In genomic region chr16:85026696-85027095, GRCh38 we compare ENCODE assay signal across 8 cellular contexts. TPM values are rescaled to one million over a fixed set of nuclear protein-coding genes. Genes with fewer than 3 reads are reported as not detected.
DNase-seq lines count a peak whose midpoint lies in the region; ATAC-seq and TF ChIP-seq lines count a peak whose summit lies in the region.

No MANE protein-coding gene starts in this region.

- TF ChIP-seq POLR2A in IMR-90 (IDR thresholded peaks at IDR 0.05; ENCODE audit: low read depth, low read length) = no peak

- H3K14ac ChIP-seq in IMR-90 (replicated peaks; ENCODE audit: low read depth, low read length) = peak overlapping the region; percentile 50; the same call in 1 of the 2 replicates

- dilution Hi-C loops in IMR-90 (cut with HindIII; ENCODE audit: low sequenced_read_pairs, unreplicated experiment) = no loop called here

- H2AK5ac ChIP-seq in IMR-90 (ENCODE audit: low read depth, low read length) = no peak overlapping the region

- H3K4me3 Mint-ChIP-seq in chondrocyte (ENCODE audit: unreplicated experiment) = peak overlapping the region; percentile 83
- H3K4me3 Mint-ChIP-seq in naive thymus-derived CD8-positive, alpha-beta T cell = peak overlapping the region; percentile 57 to 97 (median 90)

- no peaks in the 10 kb centered on the region for H3K27me3 ChIP-seq in IMR-90 (ENCODE audit: control insufficient read depth, insufficient read depth, low read length)

- H4K8ac ChIP-seq in IMR-90 (ENCODE audit: low read depth in 2 of 2, low read length in 2 of 2) = peak overlapping the region; percentile 76 to 88; a peak in 3 of 4 replicates

- peaks cover 2% of the 10 kb centered on the region for H3K36me3 Mint-ChIP-seq in chondrocyte (ENCODE audit: low read depth)
- peaks cover 0 to 4% (median under 1%) of the 10 kb centered on the region in 3 donors for H3K36me3 Mint-ChIP-seq in naive thymus-derived CD8-positive, alpha-beta T cell

- H3K18ac ChIP-seq in IMR-90 (ENCODE audit: low read depth, low read length) = peak overlapping the region; percentile 54; the same call in 1 of the 2 replicates

- H2AK9ac ChIP-seq in IMR-90 (replicated peaks; ENCODE audit: low read depth, low read length, poor library complexity) = no peak overlapping the region

- peak overlapping the region; percentile 68 for H2BK5ac ChIP-seq in IMR-90 (ENCODE audit: low read depth, low read length, poor library complexity, severe bottlenecking)

- H3K56ac ChIP-seq in IMR-90 (ENCODE audit: extremely low read depth, insufficient read depth, low read length) = 0 out of 2 replicates have a peak overlapping the region, but pooled peaks have one; percentile 20

- no peak overlapping the region for H3K27ac Mint-ChIP-seq in chondrocyte (ENCODE audit: unreplicated experiment)
- peak overlapping the region in 9 of 10 donors; percentile 53 to 97 (median 87) for H3K27ac Mint-ChIP-seq in naive thymus-derived CD8-positive, alpha-beta T cell

- no TSS peak for BruUV-seq in IMR-90 (replicated peaks; lab: Mats Ljungman, UMichigan)

- intact Hi-C loops in IMR-90 (cut with micrococcal nuclease) = no loop called here

- no peak for TF ChIP-seq RAD21 in IMR-90 (IDR thresholded peaks at IDR 0.05; ENCODE audit: low read length)

- TF ChIP-seq CTCF in AG04449 (IDR thresholded peaks at IDR 0.05; ENCODE audit: insufficient read depth, low read length, missing control alignments) = no peak
- TF ChIP-seq CTCF in IMR-90 (conservative IDR thresholded peaks at IDR 0.05; ENCODE audit: low read depth, low read length) = no peak
- no peak for TF ChIP-seq CTCF in chondrocyte (IDR thresholded peaks at IDR 0.05)

- peaks cover 15% of the 10 kb centered on the region; the same call in 1 of the 2 replicates for H4K20me1 ChIP-seq in IMR-90 (ENCODE audit: insufficient read depth, low read length)

- no peaks in the 10 kb centered on the region for H3K9me3 ChIP-seq in IMR-90 (ENCODE audit: control insufficient read depth, insufficient read depth, low read length)

- H3K36me3 ChIP-seq in IMR-90 (ENCODE audit: control insufficient read depth, insufficient read depth, low read length) = peaks cover 2% of the 10 kb centered on the region; the same call in 1 of the 2 replicates

- peak overlapping the region; percentile 81 for H3K4me3 ChIP-seq in AG04449 (ENCODE audit: low read depth, low read length)
- H3K4me3 ChIP-seq in IMR-90 (ENCODE audit: insufficient read depth, low read depth, low read length) = peak overlapping the region; percentile 72

- H3K4ac ChIP-seq in IMR-90 (ENCODE audit: low read depth, low read length) = peak overlapping the region; percentile 7; the same call in 1 of the 2 replicates

- peaks cover 12 to 46% of the 10 kb centered on the region in 2 experiments for H3K79me1 ChIP-seq in IMR-90 (ENCODE audit: low read depth in 1 of 2, low read length in 2 of 2)

- POLR2A ChIA-PET in AG04449 (lab: Yijun Ruan, JAX) = interaction anchor here (1.3 to 2.4 kb wide), 3 partner anchors 15 to 46 kb away, joined by 4 to 15 read pairs (median 5); partner anchors contain the start of gene ZDHHC7
- POLR2A ChIA-PET in IMR-90 (lab: Charles Lee; ENCODE audit: unreplicated experiment) = interaction anchor here (0.6 to 0.9 kb wide), 3 partner anchors 9 to 27 kb away, joined by 3 to 6 read pairs (median 3); no protein-coding TSS in a partner anchor
- POLR2A ChIA-PET in naive thymus-derived CD8-positive, alpha-beta T cell (lab: Charles Lee) = interaction anchor here (1.3 to 3.6 kb wide), 13 partner anchors 10 to 76 kb away, joined by 3 to 42 read pairs (median 5); partner anchors contain the start of gene ZDHHC7
- POLR2A ChIA-PET in HEK293T (lab: Yijun Ruan, JAX) = interaction anchor here (0.9 to 7.2 kb wide), 3 partner anchors 15 to 30 kb away, joined by 3 to 46 read pairs (median 10); partner anchors contain the start of gene ZDHHC7

- WGBS in IMR-90 (ENCODE audit: extremely low coverage in 2 of 2, insufficient read length in 1 of 2), 2 experiments = no CpG with 5 or more reads among the region's 5 CpGs

- H3K27ac ChIP-seq in IMR-90 (ENCODE audit: insufficient read depth, low read length) = no peak overlapping the region

- H3K4me1 Mint-ChIP-seq in chondrocyte (ENCODE audit: low read depth) = peaks cover 32% of the 10 kb centered on the region
- H3K4me1 Mint-ChIP-seq in naive thymus-derived CD8-positive, alpha-beta T cell = peaks cover 25 to 46% (median 38%) of the 10 kb centered on the region in 4 donors

- DNase-seq in AG04449 (ENCODE audit: low read depth, low spot score) (no peak), IMR-90 (no peak), chondrocyte (ENCODE audit: low spot score) (no peak), HEK293T (ENCODE audit: extremely low spot score) (no peak)
- peak in 1 of 10 donors; percentile 10 for DNase-seq in naive thymus-derived CD8-positive, alpha-beta T cell

- peaks cover 5% of the 10 kb centered on the region for H3K9me3 Mint-ChIP-seq in chondrocyte (ENCODE audit: low read depth)
- no peaks in the 10 kb centered on the region for H3K9me3 Mint-ChIP-seq in naive thymus-derived CD8-positive, alpha-beta T cell

- peak overlapping the region; percentile 96; the same call in 1 of the 2 replicates for H3K4me2 ChIP-seq in IMR-90 (ENCODE audit: low read depth, low read length)

- no peak overlapping the region for H2AFZ ChIP-seq in IMR-90 (replicated peaks; ENCODE audit: low read length, poor library complexity)

- no peaks in the 10 kb centered on the region for H3K27me3 Mint-ChIP-seq in chondrocyte (ENCODE audit: low read depth)
- H3K27me3 Mint-ChIP-seq in naive thymus-derived CD8-positive, alpha-beta T cell = no peaks in the 10 kb centered on the region

- H2BK20ac ChIP-seq in IMR-90 (ENCODE audit: low read depth, low read length) = no peak overlapping the region

- H4K91ac ChIP-seq in IMR-90 (ENCODE audit: insufficient read depth, low read depth, low read length) = no peak overlapping the region

- peak overlapping the region; percentile 90; the same call in 1 of the 2 replicates for H3K9ac ChIP-seq in IMR-90 (ENCODE audit: low read depth, low read length)

- H2BK120ac ChIP-seq in IMR-90 (ENCODE audit: low read depth, low read length) = no peak overlapping the region

- ATAC-seq in IMR-90 (ENCODE audit: low read depth) (no peak), GM19023 (IDR thresholded peaks at IDR 0.05; ENCODE audit: unreplicated experiment) (no peak), GM19455 (IDR thresholded peaks at IDR 0.05; ENCODE audit: unreplicated experiment) (no peak), GM21576 (IDR thresholded peaks at IDR 0.05; ENCODE audit: unreplicated experiment) (no peak)
- ATAC-seq in naive thymus-derived CD8-positive, alpha-beta T cell = no peak

- no peak overlapping the region for H2BK15ac ChIP-seq in IMR-90 (ENCODE audit: low read depth, low read length)

- H3K23ac ChIP-seq in IMR-90 (ENCODE audit: low read depth, low read length) = no peak overlapping the region

- H3K4me1 ChIP-seq in IMR-90 (ENCODE audit: control insufficient read depth, insufficient read depth, low read length) = peaks cover 20% of the 10 kb centered on the region

- in situ Hi-C loops in IMR-90 (cut with MboI; ENCODE audit: low sequenced_read_pairs) = no loop called here

- peaks cover 5% of the 10 kb centered on the region; the same call in 1 of the 2 replicates for H3K9me1 ChIP-seq in IMR-90 (ENCODE audit: insufficient read depth, low read length)

- CTCF ChIA-PET in AG04449 (lab: Yijun Ruan, JAX) (interaction anchor here (0.6 to 2.6 kb wide), 16 partner anchors 10 to 419 kb away, joined by 3 to 18 read pairs (median 3); no protein-coding TSS in a partner anchor), IMR-90 (lab: Yijun Ruan, JAX) (no interaction called here), HEK293T (lab: Yijun Ruan, JAX) (no interaction called here)

- H4K5ac ChIP-seq in IMR-90 (ENCODE audit: low read depth, low read length) = peak overlapping the region; percentile 57; the same call in 1 of the 2 replicates

TF ChIP-seq in IMR-90, 13 proteins besides CTCF, POLR2A, EP300 and RAD21:
- no peak for TF ChIP-seq CEBPB (IDR thresholded peaks at IDR 0.05; ENCODE audit: low read depth, low read length)

TF ChIP-seq in HEK293T, 16 proteins besides CTCF, POLR2A, EP300 and RAD21 (continues in another document):
- TF ChIP-seq ARNT (IDR thresholded peaks at IDR 0.05) = no peak
- no peak for TF ChIP-seq ZNF384 (IDR thresholded peaks at IDR 0.05)
- no peak for TF ChIP-seq FOXM1 (IDR thresholded peaks at IDR 0.05; ENCODE audit: borderline replicate concordance)
- TF ChIP-seq SP1 (IDR thresholded peaks at IDR 0.05) = no peak
- TF ChIP-seq, protein P1, sequence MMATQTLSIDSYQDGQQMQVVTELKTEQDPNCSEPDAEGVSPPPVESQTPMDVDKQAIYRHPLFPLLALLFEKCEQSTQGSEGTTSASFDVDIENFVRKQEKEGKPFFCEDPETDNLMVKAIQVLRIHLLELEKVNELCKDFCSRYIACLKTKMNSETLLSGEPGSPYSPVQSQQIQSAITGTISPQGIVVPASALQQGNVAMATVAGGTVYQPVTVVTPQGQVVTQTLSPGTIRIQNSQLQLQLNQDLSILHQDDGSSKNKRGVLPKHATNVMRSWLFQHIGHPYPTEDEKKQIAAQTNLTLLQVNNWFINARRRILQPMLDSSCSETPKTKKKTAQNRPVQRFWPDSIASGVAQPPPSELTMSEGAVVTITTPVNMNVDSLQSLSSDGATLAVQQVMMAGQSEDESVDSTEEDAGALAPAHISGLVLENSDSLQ (IDR thresholded peaks at IDR 0.05) = no peak
- no peak for TF ChIP-seq FOXK2 (IDR thresholded peaks at IDR 0.05)
- TF ChIP-seq SUZ12 (IDR thresholded peaks at IDR 0.05) = no peak
- no peak for TF ChIP-seq CTBP1 (IDR thresholded peaks at IDR 0.05; ENCODE audit: borderline replicate concordance)
- TF ChIP-seq ELF4 (IDR thresholded peaks at IDR 0.05) = no peak
- no peak for TF ChIP-seq HDGF (IDR thresholded peaks at IDR 0.05; ENCODE audit: borderline replicate concordance)
- no peak for TF ChIP-seq FOXA1 (IDR thresholded peaks at IDR 0.05)
- no peak for TF ChIP-seq TARDBP (IDR thresholded peaks at IDR 0.05)
- TF ChIP-seq BHLHE40 (IDR thresholded peaks at IDR 0.05; ENCODE audit: borderline replicate concordance) = no peak

RNA-seq across cellular contexts. Expression of gene KIAA0513, which starts 0.9 kb away (rescaled TPM):
- total RNA-seq in IMR-90 (2012; rRNA removed) (9.5 and 10.3 TPM in 2 replicates), chondrocyte (10.4 to 13.0 TPM (median 11.6 TPM) in 3 replicates)
- polyA plus RNA-seq in IMR-90 (2012; rRNA removed) = 9.5 and 11.4 TPM in 2 replicates
- 5.7 and 7.2 TPM in 2 replicates for polyA plus RNA-seq in IMR-90 (2012; cell fraction: cytosol; rRNA removed)
- 10.8 and 15.5 TPM in 2 replicates for polyA plus RNA-seq in IMR-90 (2012; cell fraction: nucleus; rRNA removed; ENCODE audit: low replicate concordance)
- total RNA-seq in naive thymus-derived CD8-positive, alpha-beta T cell = 10 to 100 TPM; 13.0 to 15.1 TPM
- polyA plus RNA-seq in naive thymus-derived CD8-positive, alpha-beta T cell = 10 to 100 TPM in 1 of 3 donors, 1 to 10 TPM in 2; 4.5 to 12.1 (median 7.8) TPM

RNA-seq across cellular contexts. Expression of gene ZDHHC7, which starts 15.4 kb away (rescaled TPM):
- total RNA-seq in IMR-90 (2012; rRNA removed) (80.1 and 81.1 TPM in 2 replicates), chondrocyte (45.3 to 51.6 TPM (median 50.2 TPM) in 3 replicates)
- polyA plus RNA-seq in IMR-90 (2012; rRNA removed) = 97.1 and 104 TPM in 2 replicates
- polyA plus RNA-seq in IMR-90 (2012; cell fraction: cytosol; rRNA removed) = 86.7 and 88.8 TPM in 2 replicates
- polyA plus RNA-seq in IMR-90 (2012; cell fraction: nucleus; rRNA removed; ENCODE audit: low replicate concordance) = 63.2 and 114 TPM in 2 replicates
- 10 to 100 TPM; 29.0 to 32.5 TPM for total RNA-seq in naive thymus-derived CD8-positive, alpha-beta T cell
- 10 to 100 TPM; 28.8 to 45.3 (median 37.7) TPM for polyA plus RNA-seq in naive thymus-derived CD8-positive, alpha-beta T cell
